8 cellular contexts compared by ENCODE assay signal in genomic region chr2:208265807-208266640, GRCh38. TPM values are rescaled to one million over a fixed set of nuclear protein-coding genes. Genes with fewer than 3 reads are reported as not detected.
DNase-seq lines count a peak whose midpoint lies in the region; ATAC-seq and TF ChIP-seq lines count a peak whose summit lies in the region.

Gene PIKFYVE, plus strand, starts transcription at chr2:208266255. Its CDS starts 5,265 bp downstream, at chr2:208271520.

- DNase-seq in ELF-1 (ENCODE audit: low read depth, low spot score) (peak; percentile 99), H7 (peak; percentile 96), M059J (ENCODE audit: low read depth) (peak; percentile 98), SHP77 (lab: John Stamatoyannopoulos, UW) (peak; percentile 98 to 99), fibroblast of peridontal ligament (ENCODE audit: extremely low read depth) (peak; percentile 98), natural killer cell (peak; percentile 81)
- DNase-seq in activated effector memory CD4-positive, alpha-beta T cell treated with Interleukin-2 at 50 U/mL for 16 hours = peak; percentile 82
- peak; percentile 88 for DNase-seq in stimulated activated naive CD4-positive, alpha-beta T cell treated with Interleukin-2 at 50 U/mL for 16 hours (lab: John Stamatoyannopoulos, UW)

- H3K4me1 Mint-ChIP-seq in natural killer cell = peaks cover 30 to 48% of the 10 kb centered on the region in 2 donors

- peak within 1 kb of the TSS; percentile 94 to 96 for H3K27ac Mint-ChIP-seq in natural killer cell

- H3K4me3 ChIP-seq in H7 (ENCODE audit: insufficient read depth, low read depth, low read length) = peak within 1 kb of the TSS; percentile 92

- H3K27me3 Mint-ChIP-seq in natural killer cell (ENCODE audit: low read depth in 2 of 2) = no peaks in the 10 kb centered on the region

- no peaks in the 10 kb centered on the region for H3K27me3 ChIP-seq in H7 (ENCODE audit: control insufficient read depth, insufficient read depth, low read length)

- peak within 1 kb of the TSS; percentile 93 for H3K4me3 Mint-ChIP-seq in natural killer cell

- no peaks in the 10 kb centered on the region; the same call in 1 of the 2 replicates for H3K36me3 ChIP-seq in H7 (replicated peaks; ENCODE audit: control insufficient read depth, insufficient read depth, low read length)

- H3K9me3 Mint-ChIP-seq in natural killer cell = no peaks in the 10 kb centered on the region

- no peaks in the 10 kb centered on the region for H3K36me3 Mint-ChIP-seq in natural killer cell

- no peak for TF ChIP-seq CTCF in natural killer cell (IDR thresholded peaks at IDR 0.05)

- intact Hi-C loops in natural killer cell (cut with micrococcal nuclease) = loop anchor here (1.0 to 10.0 kb wide), 4 partner anchors 12 to 1906 kb away; partner anchors contain the start of genes CREB1 and KANSL1L

- ATAC-seq in natural killer cell = peak; percentile 85 to 94 (median 89)

RNA-seq across cellular contexts. Expression of gene PIKFYVE, which starts in this region (rescaled TPM):
- total RNA-seq in H7 (2014; rRNA removed; shearing (Covaris generic)) = 27.8 and 38.8 TPM in 2 replicates
- total RNA-seq in M059J (2014; rRNA removed; shearing (Covaris generic)) = 12.0 and 16.6 TPM in 2 replicates
- total RNA-seq in natural killer cell = 10 to 100 TPM; 38.9 to 48.7 (median 39.2) TPM

Comparison
In these comparisons a context has a peak if more than half of its experiments do, and no peak if none do; other contexts are left out.
1. Peak in every context shown above with its lines: DNase-seq, ATAC-seq and H3K4me3 ChIP-seq.